ENCODE assay signal across 27 cellular contexts in genomic region chr7:92652536-92652935, GRCh38.
DNase-seq lines count a peak whose midpoint lies in the region; ATAC-seq and TF ChIP-seq lines count a peak whose summit lies in the region.
"Had no signal": no experiment of that assay in that cellular context is flagged by ENCODE, and none has a peak within 500 bp of the region (broad histone marks: within the 10 kb centered on the region; RNA-seq: fewer than 3 reads in every experiment).

No MANE protein-coding gene starts in this region.

- peak; percentile 28 for DNase-seq in mammary epithelial cell
- DNase-seq in MCF 10A (ENCODE audit: unreplicated experiment): no peak
- no peak for DNase-seq in T-helper 2 cell treated with Interferon-gamma antibody and Interleukin-4, amounts not matched to agents 5 μg/mL and 100 μg/mL, for 36 hours (ENCODE audit: low spot score)
- peak; percentile 27 for DNase-seq in hepatocyte (ENCODE audit: low spot score)
- no peak for DNase-seq in stimulated activated naive CD8-positive, alpha-beta T cell treated with anti-CD3 and anti-CD28 coated beads, Interleukin-15, amount 100 ng/mL, for 72 hours
- no peak for DNase-seq in MV-4-11 (lab: John Stamatoyannopoulos, UW)
- DNase-seq: activated CD4-positive, CD25-positive, alpha-beta regulatory T cell treated with anti-CD3 and anti-CD28 coated beads, Interleukin-2, amount 50 U/mL, for 72 hours; activated CD8-positive, alpha-beta memory T cell treated with anti-CD3 and anti-CD28 coated beads, Interleukin-2, amount 50 U/mL, for 4 hours; activated gamma-delta T cell treated with Interleukin-2 at 50 U/mL for 16 hours; CD4-positive, alpha-beta memory T cell; cerebellar nuclear complex; DMS53; erythroblast; foreskin melanocyte; GF-D8; HCEC 1CT; hippocampal formation; MM.1S; NCI-H1436 treated with DMSO at 0.1 percent for 48 hours; NCI-H526 treated with DMSO at 0.1 percent for 48 hours; RPMI8226; small intestine; stimulated activated CD4-positive, alpha-beta T cell treated with anti-CD3 and anti-CD28 coated beads, Interleukin-2, amount 100 ng/mL, for 48 hours; stimulated activated naive CD4-positive, alpha-beta T cell treated with Interleukin-2 at 50 U/mL for 16 hours had no signal

- no peak overlapping the region for H3K4me2 ChIP-seq in mammary epithelial cell (ENCODE audit: insufficient read depth, low read depth, low read length)
- H3K4me2 ChIP-seq in hepatocyte: peak overlapping the region; percentile 23

- no peak overlapping the region for H3K27ac Mint-ChIP-seq in MCF 10A (ENCODE audit: low read depth, unreplicated experiment)
- H3K27ac Mint-ChIP-seq in T-helper 2 cell treated with Interferon-gamma antibody and Interleukin-4, amounts not matched to agents 5 μg/mL and 100 μg/mL, for 36 hours: peak overlapping the region; percentile 49
- H3K27ac Mint-ChIP-seq in stimulated activated naive CD8-positive, alpha-beta T cell treated with anti-CD3 and anti-CD28 coated beads, Interleukin-15, amount 100 ng/mL, for 72 hours: peak overlapping the region in 1 of 2 donors; percentile 93

- H3K9me3 Mint-ChIP-seq in MCF 10A (ENCODE audit: unreplicated experiment): no peaks in the 10 kb centered on the region
- no peaks in the 10 kb centered on the region for H3K9me3 Mint-ChIP-seq in T-helper 2 cell treated with Interferon-gamma antibody and Interleukin-4, amounts not matched to agents 5 μg/mL and 100 μg/mL, for 36 hours
- peaks cover 0 to 5% of the 10 kb centered on the region in 2 donors for H3K9me3 Mint-ChIP-seq in stimulated activated naive CD8-positive, alpha-beta T cell treated with anti-CD3 and anti-CD28 coated beads, Interleukin-15, amount 100 ng/mL, for 72 hours
- H3K9me3 Mint-ChIP-seq: CD4-positive, alpha-beta memory T cell had no signal

- peak; percentile 80 for ATAC-seq in stimulated activated naive CD8-positive, alpha-beta T cell treated with anti-CD3 and anti-CD28 coated beads, Interleukin-15, amount 100 ng/mL, for 72 hours
- ATAC-seq in GM21576 (IDR thresholded peaks at IDR 0.05; ENCODE audit: unreplicated experiment) (no peak), HG03108 (IDR thresholded peaks at IDR 0.05; ENCODE audit: unreplicated experiment) (no peak)

- BruUV-seq in mammary epithelial cell (replicated peaks; lab: Mats Ljungman, UMichigan) (no TSS peak), MCF 10A (replicated peaks; lab: Mats Ljungman, UMichigan) (no TSS peak)

- WGBS in mammary epithelial cell (ENCODE audit: low coverage, missing lambda C conversion rate): 13% methylated on average over 2 of the region's 2 CpGs
- WGBS in hepatocyte (ENCODE audit: low lambda C conversion rate, missing lambda C conversion rate): 30% methylated on average over 2 of the region's 2 CpGs

- H3K79me2 ChIP-seq in mammary epithelial cell (ENCODE audit: insufficient read depth, low read length) (peaks cover 89% of the 10 kb centered on the region), hepatocyte (peaks cover 40% of the 10 kb centered on the region)

- H3K4me3 Mint-ChIP-seq in MCF 10A (ENCODE audit: unreplicated experiment): no peak overlapping the region
- H3K4me3 Mint-ChIP-seq in T-helper 2 cell treated with Interferon-gamma antibody and Interleukin-4, amounts not matched to agents 5 μg/mL and 100 μg/mL, for 36 hours: no peak overlapping the region
- peak overlapping the region in 1 of 2 donors; percentile 33 for H3K4me3 Mint-ChIP-seq in stimulated activated naive CD8-positive, alpha-beta T cell treated with anti-CD3 and anti-CD28 coated beads, Interleukin-15, amount 100 ng/mL, for 72 hours
- H3K4me3 Mint-ChIP-seq: CD4-positive, alpha-beta memory T cell had no signal

- H3K4me1 ChIP-seq in mammary epithelial cell (ENCODE audit: insufficient read depth, low read length) (peaks cover 4% of the 10 kb centered on the region), hepatocyte (ENCODE audit: insufficient read depth) (peaks cover 13% of the 10 kb centered on the region)
- H3K4me1 ChIP-seq: tibial nerve had no signal

- H4K20me1 ChIP-seq in mammary epithelial cell (ENCODE audit: insufficient read depth, low read length) (no peaks in the 10 kb centered on the region), hepatocyte (ENCODE audit: insufficient read depth, poor library complexity, severe bottlenecking) (no peaks in the 10 kb centered on the region)

- in situ Hi-C loops in mammary epithelial cell (cut with MboI; ENCODE audit: low sequenced_read_pairs in 2 of 2): no loop called here

- H3K27me3 ChIP-seq in mammary epithelial cell (ENCODE audit: insufficient read depth, low read length) (no peaks in the 10 kb centered on the region), hepatocyte (no peaks in the 10 kb centered on the region)
- H3K27me3 ChIP-seq: tibial nerve had no signal

- H3K27me3 Mint-ChIP-seq in MCF 10A (ENCODE audit: insufficient read depth, unreplicated experiment): no peaks in the 10 kb centered on the region
- no peaks in the 10 kb centered on the region for H3K27me3 Mint-ChIP-seq in T-helper 2 cell treated with Interferon-gamma antibody and Interleukin-4, amounts not matched to agents 5 μg/mL and 100 μg/mL, for 36 hours (ENCODE audit: low read depth)
- no peaks in the 10 kb centered on the region for H3K27me3 Mint-ChIP-seq in stimulated activated naive CD8-positive, alpha-beta T cell treated with anti-CD3 and anti-CD28 coated beads, Interleukin-15, amount 100 ng/mL, for 72 hours
- H3K27me3 Mint-ChIP-seq: CD4-positive, alpha-beta memory T cell had no signal

- H3K4me3 ChIP-seq in mammary epithelial cell (replicated peaks in 1 of 3; ENCODE audit: insufficient read depth in 1 of 3, low read depth in 2 of 3, low read length in 3 of 3): no peak overlapping the region
- no peak overlapping the region for H3K4me3 ChIP-seq in hepatocyte
- H3K4me3 ChIP-seq: tibial nerve had no signal

- H2AFZ ChIP-seq in mammary epithelial cell (ENCODE audit: low read depth, low read length) (no peak overlapping the region), hepatocyte (no peak overlapping the region)

- H3K36me3 Mint-ChIP-seq in MCF 10A (ENCODE audit: insufficient read depth, unreplicated experiment): peaks cover 13% of the 10 kb centered on the region
- peaks cover 31% of the 10 kb centered on the region for H3K36me3 Mint-ChIP-seq in T-helper 2 cell treated with Interferon-gamma antibody and Interleukin-4, amounts not matched to agents 5 μg/mL and 100 μg/mL, for 36 hours (ENCODE audit: low read depth)

- no peaks in the 10 kb centered on the region for H3K36me3 ChIP-seq in mammary epithelial cell (ENCODE audit: insufficient read depth, low read length)
- no peaks in the 10 kb centered on the region for H3K36me3 ChIP-seq in hepatocyte (replicated peaks; ENCODE audit: insufficient read depth, low read depth)
- H3K36me3 ChIP-seq: tibial nerve had no signal

- no peaks in the 10 kb centered on the region for H3K9me3 ChIP-seq in mammary epithelial cell (replicated peaks; ENCODE audit: insufficient read depth, low read length)
- H3K9me3 ChIP-seq in hepatocyte (ENCODE audit: low read depth): no peaks in the 10 kb centered on the region
- H3K9me3 ChIP-seq: tibial nerve had no signal

- H3K9ac ChIP-seq in mammary epithelial cell (ENCODE audit: insufficient read depth, low read length): no peak overlapping the region

- H3K27ac ChIP-seq in mammary epithelial cell (ENCODE audit: insufficient read depth, low read depth, low read length): no peak overlapping the region
- peak overlapping the region; percentile 81 for H3K27ac ChIP-seq in hepatocyte
- H3K27ac ChIP-seq: tibial nerve had no signal

- no peaks in the 10 kb centered on the region for H3K9me2 ChIP-seq in hepatocyte (replicated peaks; ENCODE audit: insufficient read depth)

- intact Hi-C loops in mammary epithelial cell (cut with micrococcal nuclease) (no loop called here), MCF 10A (cut with micrococcal nuclease) (no loop called here)

- TF ChIP-seq CTCF in mammary epithelial cell (conservative IDR thresholded peaks at IDR 0.05 in 1 of 2, IDR thresholded peaks at IDR 0.05 in 1 of 2; ENCODE audit: extremely low read depth in 1 of 2, insufficient read depth in 1 of 2, low read depth in 1 of 2, low read length in 2 of 2) (no peak), MCF 10A (IDR thresholded peaks at IDR 0.05; ENCODE audit: unreplicated experiment) (no peak), hepatocyte (IDR thresholded peaks at IDR 0.05; ENCODE audit: poor library complexity) (no peak)

- dilution Hi-C loops in mammary epithelial cell (cut with HindIII; ENCODE audit: low sequenced_read_pairs): no loop called here

- CTCF ChIA-PET in mammary epithelial cell (lab: Charles Lee; ENCODE audit: low non-redundant PET) (no interaction called here), MCF 10A (lab: Yijun Ruan, JAX) (interaction anchor here (0.5 to 1.3 kb wide), 5 partner anchors 11 to 370 kb away, joined by 3 to 4 read pairs (median 3); no protein-coding TSS in a partner anchor)

- POLR2A ChIA-PET in MCF 10A (lab: Yijun Ruan, JAX): interaction anchor here (0.7 kb wide), 1 partner anchor 386 kb away, joined by 3 read pairs; no protein-coding TSS in a partner anchor

- peaks cover 11% of the 10 kb centered on the region for H3K4me1 Mint-ChIP-seq in MCF 10A (ENCODE audit: insufficient read depth, unreplicated experiment)
- H3K4me1 Mint-ChIP-seq in T-helper 2 cell treated with Interferon-gamma antibody and Interleukin-4, amounts not matched to agents 5 μg/mL and 100 μg/mL, for 36 hours (ENCODE audit: low read depth): peaks cover 59% of the 10 kb centered on the region
- H3K4me1 Mint-ChIP-seq in stimulated activated naive CD8-positive, alpha-beta T cell treated with anti-CD3 and anti-CD28 coated beads, Interleukin-15, amount 100 ng/mL, for 72 hours: peaks cover 65% of the 10 kb centered on the region

Comparison
In these comparisons a context has a peak if more than half of its experiments do, and no peak if none do; other contexts are left out.
1. DNase-seq: peak in mammary epithelial cell (single experiment) and hepatocyte (single experiment); none in MCF 10A (single experiment), T-helper 2 cell treated with Interferon-gamma antibody and Interleukin-4, amounts not matched to agents 5 μg/mL and 100 μg/mL, for 36 hours (single experiment), stimulated activated naive CD8-positive, alpha-beta T cell treated with anti-CD3 and anti-CD28 coated beads, Interleukin-15, amount 100 ng/mL, for 72 hours (0 of 2) and MV-4-11 (single experiment).